16 cellular contexts compared by ENCODE assay signal in genomic region chr14:106010783-106011182, GRCh38.
DNase-seq lines count a peak whose midpoint lies in the region; ATAC-seq and TF ChIP-seq lines count a peak whose summit lies in the region.
"Had no signal": no experiment of that assay in that cellular context is flagged by ENCODE, and none has a peak within 500 bp of the region (broad histone marks: within the 10 kb centered on the region; RNA-seq: fewer than 3 reads in every experiment).

No MANE protein-coding gene starts in this region.

- no peaks in the 10 kb centered on the region for H3K9me3 Mint-ChIP-seq in activated CD8-positive, alpha-beta T cell treated with anti-CD3 and anti-CD28 coated beads for 36 hours
- no peaks in the 10 kb centered on the region for H3K9me3 Mint-ChIP-seq in activated CD8-positive, alpha-beta T cell treated with anti-CD3 and anti-CD28 coated beads, Interleukin-2, amount 10 ng/mL, durations not matched to agents 7 days and 5 days (ENCODE audit: insufficient read depth)
- H3K9me3 Mint-ChIP-seq in natural killer cell treated with Interleukin-12 subunit alpha and Interleukin-12 subunit beta and Interleukin-15 and Interleukin-18, amount 100 ng/mL, for 72 hours: no peaks in the 10 kb centered on the region
- no peaks in the 10 kb centered on the region for H3K9me3 Mint-ChIP-seq in natural killer cell
- no peaks in the 10 kb centered on the region for H3K9me3 Mint-ChIP-seq in activated T-helper 17 cell treated with anti-CD3 and anti-CD28 coated beads, Interleukin-2, amount 50 U/mL, for 72 hours
- H3K9me3 Mint-ChIP-seq: IgD-negative memory B cell had no signal

- peaks cover 58% of the 10 kb centered on the region for H3K4me1 Mint-ChIP-seq in activated CD8-positive, alpha-beta T cell treated with anti-CD3 and anti-CD28 coated beads for 36 hours (ENCODE audit: low read depth)
- H3K4me1 Mint-ChIP-seq in activated CD8-positive, alpha-beta T cell treated with anti-CD3 and anti-CD28 coated beads, Interleukin-2, amount 10 ng/mL, durations not matched to agents 7 days and 5 days (ENCODE audit: low read depth): peaks cover 49% of the 10 kb centered on the region
- H3K4me1 Mint-ChIP-seq in natural killer cell treated with Interleukin-12 subunit alpha and Interleukin-12 subunit beta and Interleukin-15 and Interleukin-18, amount 100 ng/mL, for 72 hours (ENCODE audit: low read depth in 2 of 2): peaks cover 54 to 60% of the 10 kb centered on the region in 2 donors
- H3K4me1 Mint-ChIP-seq in natural killer cell: peaks cover 15 to 26% of the 10 kb centered on the region in 2 donors
- peaks cover 14% of the 10 kb centered on the region for H3K4me1 Mint-ChIP-seq in activated T-helper 17 cell treated with anti-CD3 and anti-CD28 coated beads, Interleukin-2, amount 50 U/mL, for 72 hours
- H3K4me1 Mint-ChIP-seq: CD14-positive monocyte had no signal

- intact Hi-C loops in activated CD8-positive, alpha-beta T cell treated with anti-CD3 and anti-CD28 coated beads for 36 hours (cut with micrococcal nuclease): no loop called here
- intact Hi-C loops in natural killer cell (cut with micrococcal nuclease): loop anchor here (1.0 kb wide), 1 partner anchor 35 kb away; no protein-coding TSS in a partner anchor

- no peaks in the 10 kb centered on the region for H3K36me3 Mint-ChIP-seq in activated CD8-positive, alpha-beta T cell treated with anti-CD3 and anti-CD28 coated beads for 36 hours (ENCODE audit: low read depth)
- no peaks in the 10 kb centered on the region for H3K36me3 Mint-ChIP-seq in activated CD8-positive, alpha-beta T cell treated with anti-CD3 and anti-CD28 coated beads, Interleukin-2, amount 10 ng/mL, durations not matched to agents 7 days and 5 days (ENCODE audit: low read depth)
- H3K36me3 Mint-ChIP-seq in natural killer cell treated with Interleukin-12 subunit alpha and Interleukin-12 subunit beta and Interleukin-15 and Interleukin-18, amount 100 ng/mL, for 72 hours: no peaks in the 10 kb centered on the region
- H3K36me3 Mint-ChIP-seq in natural killer cell: no peaks in the 10 kb centered on the region
- peaks cover 8% of the 10 kb centered on the region for H3K36me3 Mint-ChIP-seq in activated T-helper 17 cell treated with anti-CD3 and anti-CD28 coated beads, Interleukin-2, amount 50 U/mL, for 72 hours (ENCODE audit: low read depth)
- H3K36me3 Mint-ChIP-seq: CD14-positive monocyte, IgD-negative memory B cell had no signal

- no peak for ATAC-seq in activated CD8-positive, alpha-beta T cell treated with anti-CD3 and anti-CD28 coated beads for 36 hours
- ATAC-seq in activated CD8-positive, alpha-beta T cell treated with anti-CD3 and anti-CD28 coated beads, Interleukin-2, amount 10 ng/mL, durations not matched to agents 7 days and 5 days: no peak
- no peak for ATAC-seq in natural killer cell treated with Interleukin-12 subunit alpha and Interleukin-12 subunit beta and Interleukin-15 and Interleukin-18, amount 100 ng/mL, for 72 hours
- ATAC-seq in natural killer cell (no peak), HG02973 (IDR thresholded peaks at IDR 0.05; ENCODE audit: unreplicated experiment) (no peak)
- ATAC-seq in activated T-helper 17 cell treated with anti-CD3 and anti-CD28 coated beads, Interleukin-2, amount 50 U/mL, for 72 hours (replicated peaks): no peak

- TF ChIP-seq CTCF in activated CD8-positive, alpha-beta T cell treated with anti-CD3 and anti-CD28 coated beads for 36 hours (IDR thresholded peaks at IDR 0.05): no peak
- no peak for TF ChIP-seq CTCF in natural killer cell (IDR thresholded peaks at IDR 0.05)

- H3K27me3 Mint-ChIP-seq in activated CD8-positive, alpha-beta T cell treated with anti-CD3 and anti-CD28 coated beads for 36 hours: no peaks in the 10 kb centered on the region
- peaks cover 6% of the 10 kb centered on the region for H3K27me3 Mint-ChIP-seq in activated CD8-positive, alpha-beta T cell treated with anti-CD3 and anti-CD28 coated beads, Interleukin-2, amount 10 ng/mL, durations not matched to agents 7 days and 5 days (ENCODE audit: low read depth)
- H3K27me3 Mint-ChIP-seq in natural killer cell treated with Interleukin-12 subunit alpha and Interleukin-12 subunit beta and Interleukin-15 and Interleukin-18, amount 100 ng/mL, for 72 hours: no peaks in the 10 kb centered on the region
- peaks cover 29 to 30% of the 10 kb centered on the region in 2 donors for H3K27me3 Mint-ChIP-seq in natural killer cell (ENCODE audit: low read depth in 2 of 2)
- no peaks in the 10 kb centered on the region for H3K27me3 Mint-ChIP-seq in activated T-helper 17 cell treated with anti-CD3 and anti-CD28 coated beads, Interleukin-2, amount 50 U/mL, for 72 hours
- H3K27me3 Mint-ChIP-seq: B cell, IgD-negative memory B cell had no signal

- no peak for DNase-seq in activated CD8-positive, alpha-beta T cell treated with anti-CD3 and anti-CD28 coated beads for 36 hours
- DNase-seq in activated CD8-positive, alpha-beta T cell treated with anti-CD3 and anti-CD28 coated beads, Interleukin-2, amount 10 ng/mL, durations not matched to agents 7 days and 5 days: no peak
- DNase-seq in natural killer cell treated with Interleukin-12 subunit alpha and Interleukin-12 subunit beta and Interleukin-15 and Interleukin-18, amount 100 ng/mL, for 72 hours (ENCODE audit: low spot score): no peak
- DNase-seq in natural killer cell: no peak
- DNase-seq in NCI-H446 (lab: John Stamatoyannopoulos, UW): no peak
- DNase-seq: GDM1, GOT3, NCI-H1694, NCI-H2081, NCI-H2171, NCI-H524 treated with DMSO at 0.1 percent for 48 hours had no signal

- CTCF ChIA-PET in activated CD8-positive, alpha-beta T cell treated with anti-CD3 and anti-CD28 coated beads for 36 hours (lab: Charles Lee): interaction anchor here (0.9 to 6.6 kb wide), 8 partner anchors 9 to 60 kb away, joined by 3 to 52 read pairs (median 6); no protein-coding TSS in a partner anchor
- CTCF ChIA-PET in activated CD8-positive, alpha-beta T cell treated with anti-CD3 and anti-CD28 coated beads, Interleukin-2, amount 10 ng/mL, durations not matched to agents 7 days and 5 days (lab: Charles Lee): interaction anchor here (1.3 to 4.2 kb wide), 8 partner anchors 9 to 363 kb away, joined by 3 to 24 read pairs (median 10); no protein-coding TSS in a partner anchor

- H3K4me3 Mint-ChIP-seq in activated CD8-positive, alpha-beta T cell treated with anti-CD3 and anti-CD28 coated beads for 36 hours: no peak overlapping the region
- H3K4me3 Mint-ChIP-seq in activated CD8-positive, alpha-beta T cell treated with anti-CD3 and anti-CD28 coated beads, Interleukin-2, amount 10 ng/mL, durations not matched to agents 7 days and 5 days: no peak overlapping the region
- H3K4me3 Mint-ChIP-seq in natural killer cell treated with Interleukin-12 subunit alpha and Interleukin-12 subunit beta and Interleukin-15 and Interleukin-18, amount 100 ng/mL, for 72 hours: peak overlapping the region; percentile 38
- no peak overlapping the region for H3K4me3 Mint-ChIP-seq in natural killer cell
- peak overlapping the region; percentile 38 for H3K4me3 Mint-ChIP-seq in activated T-helper 17 cell treated with anti-CD3 and anti-CD28 coated beads, Interleukin-2, amount 50 U/mL, for 72 hours
- H3K4me3 Mint-ChIP-seq: B cell, CD14-positive monocyte, IgD-negative memory B cell had no signal

- POLR2A ChIA-PET in activated CD8-positive, alpha-beta T cell treated with anti-CD3 and anti-CD28 coated beads for 36 hours (lab: Charles Lee): interaction anchor here (1.1 kb wide), 1 partner anchor 9 kb away, joined by 3 read pairs; no protein-coding TSS in a partner anchor
- POLR2A ChIA-PET in activated CD8-positive, alpha-beta T cell treated with anti-CD3 and anti-CD28 coated beads, Interleukin-2, amount 10 ng/mL, durations not matched to agents 7 days and 5 days (lab: Charles Lee): no interaction called here

- peak overlapping the region; percentile 17 for H3K27ac Mint-ChIP-seq in activated CD8-positive, alpha-beta T cell treated with anti-CD3 and anti-CD28 coated beads for 36 hours
- no peak overlapping the region for H3K27ac Mint-ChIP-seq in activated CD8-positive, alpha-beta T cell treated with anti-CD3 and anti-CD28 coated beads, Interleukin-2, amount 10 ng/mL, durations not matched to agents 7 days and 5 days
- peak overlapping the region; percentile 92 to 97 for H3K27ac Mint-ChIP-seq in natural killer cell treated with Interleukin-12 subunit alpha and Interleukin-12 subunit beta and Interleukin-15 and Interleukin-18, amount 100 ng/mL, for 72 hours
- H3K27ac Mint-ChIP-seq in natural killer cell: no peak overlapping the region
- H3K27ac Mint-ChIP-seq in activated T-helper 17 cell treated with anti-CD3 and anti-CD28 coated beads, Interleukin-2, amount 50 U/mL, for 72 hours: no peak overlapping the region
- H3K27ac Mint-ChIP-seq: B cell, CD14-positive monocyte, IgD-negative memory B cell had no signal

Comparison
In these comparisons a context has a peak if more than half of its experiments do, and no peak if none do; other contexts are left out.
1. H3K27ac Mint-ChIP-seq: peak in activated CD8-positive, alpha-beta T cell treated with anti-CD3 and anti-CD28 coated beads for 36 hours (single experiment) and natural killer cell treated with Interleukin-12 subunit alpha and Interleukin-12 subunit beta and Interleukin-15 and Interleukin-18, amount 100 ng/mL, for 72 hours (2 of 2); none in activated CD8-positive, alpha-beta T cell treated with anti-CD3 and anti-CD28 coated beads, Interleukin-2, amount 10 ng/mL, durations not matched to agents 7 days and 5 days (single experiment), natural killer cell (0 of 2) and activated T-helper 17 cell treated with anti-CD3 and anti-CD28 coated beads, Interleukin-2, amount 50 U/mL, for 72 hours (single experiment).
2. H3K4me3 Mint-ChIP-seq: peak in natural killer cell treated with Interleukin-12 subunit alpha and Interleukin-12 subunit beta and Interleukin-15 and Interleukin-18, amount 100 ng/mL, for 72 hours (single experiment) and activated T-helper 17 cell treated with anti-CD3 and anti-CD28 coated beads, Interleukin-2, amount 50 U/mL, for 72 hours (single experiment); none in activated CD8-positive, alpha-beta T cell treated with anti-CD3 and anti-CD28 coated beads for 36 hours (single experiment), activated CD8-positive, alpha-beta T cell treated with anti-CD3 and anti-CD28 coated beads, Interleukin-2, amount 10 ng/mL, durations not matched to agents 7 days and 5 days (single experiment) and natural killer cell (single experiment).